9 cellular contexts compared by ENCODE assay signal in genomic region chr10:45461034-45461433, GRCh38.
DNase-seq lines count a peak whose midpoint lies in the region; ATAC-seq and TF ChIP-seq lines count a peak whose summit lies in the region.
"Had no signal": no experiment of that assay in that cellular context is flagged by ENCODE, and none has a peak within 500 bp of the region (broad histone marks: within the 10 kb centered on the region; RNA-seq: fewer than 3 reads in every experiment).

No MANE protein-coding gene starts in this region.

- peak overlapping the region in 1 of 10 donors; percentile 67 for H3K4me3 Mint-ChIP-seq in naive thymus-derived CD8-positive, alpha-beta T cell

- ATAC-seq in HG02885 (IDR thresholded peaks at IDR 0.05; ENCODE audit: poor library complexity, unreplicated experiment), result peak; percentile 75
- no peak for ATAC-seq in naive thymus-derived CD8-positive, alpha-beta T cell
- no peak for ATAC-seq in left cardiac atrium

- no peaks in the 10 kb centered on the region for H3K27me3 ChIP-seq in BLaER1 treated with 17β-estradiol and CSF1 and Interleukin-3, amounts not matched to agents 10 nM and 100 nM

- POLR2A ChIA-PET in naive thymus-derived CD8-positive, alpha-beta T cell (lab: Charles Lee), result no interaction called here

- peaks cover 58 to 97% (median 72%) of the 10 kb centered on the region in 10 experiments for H3K4me1 ChIP-seq in BLaER1 treated with 17β-estradiol and CSF1 and Interleukin-3, amounts not matched to agents 10 nM and 100 nM

- H3K9me3 Mint-ChIP-seq in naive thymus-derived CD8-positive, alpha-beta T cell, result no peaks in the 10 kb centered on the region

- peaks cover 19 to 41% (median 26%) of the 10 kb centered on the region in 11 experiments; a peak in 21 of 22 replicates for H3K36me3 ChIP-seq in BLaER1 treated with 17β-estradiol and CSF1 and Interleukin-3, amounts not matched to agents 10 nM and 100 nM

- peaks cover 9 to 68% (median 18%) of the 10 kb centered on the region in 4 donors for H3K4me1 Mint-ChIP-seq in naive thymus-derived CD8-positive, alpha-beta T cell

- peak; percentile 63 for TF ChIP-seq POLR2A in GM19193 (IDR thresholded peaks at IDR 0.05; ENCODE audit: extremely low read depth, insufficient read depth, insufficient read length)

- H4K20me1 ChIP-seq in BLaER1 treated with 17β-estradiol and CSF1 and Interleukin-3, amounts not matched to agents 10 nM and 100 nM, result peaks cover 0 to 1% (median 0%) of the 10 kb centered on the region in 11 experiments; a peak in 1 of 22 replicates

- no peak overlapping the region; a peak in 1 of 20 replicates for H3K4me3 ChIP-seq in BLaER1 treated with 17β-estradiol and CSF1 and Interleukin-3, amounts not matched to agents 10 nM and 100 nM

- peak; percentile 68 for DNase-seq in NAMALWA (ENCODE audit: low spot score)
- DNase-seq in naive thymus-derived CD8-positive, alpha-beta T cell, result no peak
- no peak for DNase-seq in NCI-H1105 (lab: John Stamatoyannopoulos, UW)
- DNase-seq in HK-2 (ENCODE audit: unreplicated experiment), result no peak
- no peak for DNase-seq in left cardiac atrium
- DNase-seq: effector memory CD4-positive, alpha-beta T cell had no signal

- peak overlapping the region; percentile 78 to 99 (median 87) for H3K4me2 ChIP-seq in BLaER1 treated with 17β-estradiol and CSF1 and Interleukin-3, amounts not matched to agents 10 nM and 100 nM

- intact Hi-C loops in left cardiac atrium (cut with DNase I), result loop anchor here in 1 of 2 donors (10.0 kb wide), 1 partner anchor 206 kb away; no protein-coding TSS in a partner anchor

- peaks cover 0 to 12% (median 0%) of the 10 kb centered on the region in 11 experiments; a peak in 9 of 22 replicates for H3K9me3 ChIP-seq in BLaER1 treated with 17β-estradiol and CSF1 and Interleukin-3, amounts not matched to agents 10 nM and 100 nM (replicated peaks in 1 of 11)

- H3K27ac Mint-ChIP-seq in naive thymus-derived CD8-positive, alpha-beta T cell, result peak overlapping the region in 2 of 10 donors; percentile 44 to 74

- peaks cover 11 to 66% (median 29%) of the 10 kb centered on the region in 3 donors for H3K36me3 Mint-ChIP-seq in naive thymus-derived CD8-positive, alpha-beta T cell

- H3K27ac ChIP-seq in BLaER1 treated with 17β-estradiol and CSF1 and Interleukin-3, amounts not matched to agents 10 nM and 100 nM, result peak overlapping the region; percentile 69 to 94 (median 88)

- H3K27me3 Mint-ChIP-seq in naive thymus-derived CD8-positive, alpha-beta T cell, result no peaks in the 10 kb centered on the region

- H3K9ac ChIP-seq in BLaER1 treated with 17β-estradiol and CSF1 and Interleukin-3, amounts not matched to agents 10 nM and 100 nM, result peak overlapping the region; percentile 60 to 78 (median 74); a peak in 21 of 22 replicates
